ENCODE assay signal across 1 cellular context in the genomic region with DNA sequence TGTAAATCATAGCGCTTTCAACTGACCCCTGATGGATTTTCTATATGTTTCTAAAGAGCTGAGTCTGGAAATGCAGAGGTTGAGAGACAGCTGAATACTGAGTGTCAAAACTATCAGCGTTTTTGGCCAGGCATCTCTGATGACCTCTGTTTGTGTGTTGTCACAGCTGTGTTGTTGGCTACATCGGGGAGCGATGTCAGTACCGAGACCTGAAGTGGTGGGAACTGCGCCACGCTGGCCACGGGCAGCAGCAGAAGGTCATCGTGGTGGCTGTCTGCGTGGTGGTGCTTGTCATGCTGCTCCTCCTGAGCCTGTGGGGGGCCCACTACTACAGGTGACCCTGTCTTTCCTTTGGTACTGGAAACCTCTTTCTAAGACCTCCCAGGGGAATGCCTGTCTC.
TF ChIP-seq lines count a peak whose summit lies in the region.

No MANE protein-coding gene starts in this region.

TF ChIP-seq in K562, 482 proteins besides CTCF, POLR2A, EP300 and RAD21 (continued from another document):
- TF ChIP-seq ZNF12 (CRISPR knock-in tag; IDR thresholded peaks at IDR 0.05) = no peak
- no peak for TF ChIP-seq YY1 (IDR thresholded peaks at IDR 0.05; ENCODE audit: borderline replicate concordance in 1 of 3, control insufficient read depth in 1 of 3, extremely low read depth in 1 of 3, insufficient read depth in 3 of 3, insufficient read length in 1 of 3, insufficient replicate concordance in 2 of 3, low read depth in 1 of 3, low read length in 2 of 3)
- no peak for TF ChIP-seq MCM3 (IDR thresholded peaks at IDR 0.05)
- no peak for TF ChIP-seq BDP1 (IDR thresholded peaks at IDR 0.05; ENCODE audit: insufficient read depth, insufficient read length)
- TF ChIP-seq WHSC1 (IDR thresholded peaks at IDR 0.05; ENCODE audit: low read length) = no peak
- no peak for TF ChIP-seq GTF2A2 (tag; IDR thresholded peaks at IDR 0.05)
TF ChIP-seq in K562: peak in this region for 0.
